28 cellular contexts compared by ENCODE assay signal in the genomic region with DNA sequence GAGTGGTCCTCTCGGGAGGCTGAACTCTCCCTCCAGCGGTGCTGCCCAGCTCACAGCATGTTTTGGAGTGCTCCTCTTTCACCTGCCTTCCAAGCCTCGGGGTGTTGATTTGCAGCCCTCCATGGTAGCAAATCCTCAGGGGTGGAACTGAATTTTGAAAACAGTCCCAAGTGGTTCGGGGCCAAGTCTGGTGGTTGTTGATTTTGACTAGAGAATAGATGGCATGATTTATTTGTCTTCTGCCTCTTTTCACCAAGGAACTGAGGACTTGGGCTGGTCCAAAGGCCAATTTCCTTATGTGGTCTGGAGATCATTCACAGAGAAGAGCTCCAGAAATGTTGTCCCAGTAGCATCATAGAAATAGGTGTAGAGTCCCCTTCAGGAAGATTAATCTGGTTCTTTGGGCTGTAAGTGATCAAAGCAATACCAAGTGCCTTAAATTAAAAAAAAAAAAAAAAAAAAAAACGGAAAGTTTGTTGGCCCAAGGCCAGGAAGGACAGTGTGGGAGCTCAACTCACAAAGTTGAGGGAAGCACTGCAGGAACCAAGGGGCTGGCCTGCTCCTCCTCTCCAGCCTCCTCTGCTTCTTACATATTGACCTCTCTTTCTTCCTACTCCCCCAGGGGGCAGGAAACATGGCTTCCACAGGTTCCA. TPM values are rescaled to one million over a fixed set of nuclear protein-coding genes. Genes with fewer than 3 reads are reported as not detected.
DNase-seq lines count a peak whose midpoint lies in the region; ATAC-seq, FAIRE-seq and TF ChIP-seq lines count a peak whose summit lies in the region.
"Had no signal": no experiment of that assay in that cellular context is flagged by ENCODE, and none has a peak within 500 bp of the region (broad histone marks: within the 10 kb centered on the region; RNA-seq: fewer than 3 reads in every experiment).

No MANE protein-coding gene starts in this region.

- POLR2A ChIA-PET in K562 (lab: Yijun Ruan, JAX): interaction anchor here (0.6 to 1.1 kb wide), 2 partner anchors 9 to 65 kb away, joined by 3 read pairs; no protein-coding TSS in a partner anchor

- peak overlapping the region; percentile 81 to 94 (median 90) for H3K27ac Mint-ChIP-seq in nephron
- H3K27ac Mint-ChIP-seq: activated CD4-positive, alpha-beta memory T cell treated with anti-CD3 and anti-CD28 coated beads, Interleukin-2, amount 10 ng/mL, durations not matched to agents 7 days and 5 days; activated naive CD4-positive, alpha-beta T cell treated with anti-CD3 and anti-CD28 coated beads for 36 hours had no signal

- H3K9me1 ChIP-seq in K562 (ENCODE audit: control insufficient read depth, insufficient read depth, low read length): no peaks in the 10 kb centered on the region

- no peak overlapping the region for H3K9ac ChIP-seq in K562 (ENCODE audit: insufficient read depth in 1 of 2, low read depth in 2 of 2, low read length in 2 of 2)

- no peak overlapping the region for H3K4me2 ChIP-seq in K562 (ENCODE audit: insufficient read depth, low read length)

- DNase-seq in D341Med (ENCODE audit: low spot score): peak; percentile 3
- peak in 2 of 4 experiments; percentile 33 to 37 for DNase-seq in K562 (ENCODE audit: extremely low read depth in 1 of 4, low spot score in 3 of 4)
- DNase-seq in stomach: no peak
- no peak for DNase-seq in nucleus accumbens (lab: John Stamatoyannopoulos, UW)
- DNase-seq in left lung: no peak
- DNase-seq: activated CD4-positive, alpha-beta memory T cell treated with anti-CD3 and anti-CD28 coated beads, Interleukin-2, amount 10 ng/mL, durations not matched to agents 7 days and 5 days; activated CD8-positive, alpha-beta memory T cell treated with anti-CD3 and anti-CD28 coated beads, Interleukin-2, amount 50 U/mL, for 4 hours; activated naive CD4-positive, alpha-beta T cell treated with anti-CD3 and anti-CD28 coated beads for 36 hours; BE2C; foreskin keratinocyte; mammary epithelial cell; MV-4-11; NCI-H1436 treated with DMSO at 0.1 percent for 48 hours; NCI-H2081 treated with DMSO at 0.1 percent for 48 hours; NCI-H345; NCI-H69; SHP77; stimulated activated naive CD4-positive, alpha-beta T cell; T-helper 2 cell had no signal

- peak overlapping the region in 1 of 3 experiments; percentile 45 for H3K4me3 Mint-ChIP-seq in nephron
- H3K4me3 Mint-ChIP-seq: activated CD4-positive, alpha-beta memory T cell treated with anti-CD3 and anti-CD28 coated beads, Interleukin-2, amount 10 ng/mL, durations not matched to agents 7 days and 5 days; activated naive CD4-positive, alpha-beta T cell treated with anti-CD3 and anti-CD28 coated beads for 36 hours had no signal

- peaks cover 4% of the 10 kb centered on the region for H3K9me3 ChIP-seq in K562 (replicated peaks; ENCODE audit: control insufficient read depth, insufficient read depth, low read depth, low read length)
- peaks cover 0 to 9% (median 4%) of the 10 kb centered on the region in 4 donors for H3K9me3 ChIP-seq in stomach
- no peaks in the 10 kb centered on the region for H3K9me3 ChIP-seq in left lung
- H3K9me3 ChIP-seq: neutrophil had no signal

- H3K27ac ChIP-seq in K562 (ENCODE audit: extremely low read depth, low read depth, low read length) (no peak overlapping the region), stomach (peak overlapping the region in 4 of 5 donors; percentile 53 to 91 (median 83)), left lung (no peak overlapping the region)
- H3K27ac ChIP-seq: foreskin keratinocyte, neutrophil, skin epidermis had no signal

- TF ChIP-seq CTCF in K562 (IDR thresholded peaks at IDR 0.05 in 2 of 3, conservative IDR thresholded peaks at IDR 0.05 in 1 of 3; ENCODE audit: insufficient read depth in 2 of 3, low read depth in 1 of 3, low read length in 3 of 3) (no peak), nephron (IDR thresholded peaks at IDR 0.05; ENCODE audit: unreplicated experiment in 3 of 3) (no peak), stomach (IDR thresholded peaks at IDR 0.05) (no peak), left lung (IDR thresholded peaks at IDR 0.05) (no peak)

- TF ChIP-seq POLR2A in K562 (conservative IDR thresholded peaks at IDR 0.05) (no peak), stomach (IDR thresholded peaks at IDR 0.05) (no peak)

- H3K36me3 ChIP-seq in K562 (ENCODE audit: control insufficient read depth, insufficient read depth, low read length): no peaks in the 10 kb centered on the region
- peaks cover 0 to 9% (median 2%) of the 10 kb centered on the region in 4 donors for H3K36me3 ChIP-seq in stomach
- no peaks in the 10 kb centered on the region for H3K36me3 ChIP-seq in left lung
- H3K36me3 ChIP-seq: BE2C, neutrophil had no signal

- no peaks in the 10 kb centered on the region for H3K27me3 Mint-ChIP-seq in nephron (ENCODE audit: low read depth)

- intact Hi-C loops in K562 (cut with micrococcal nuclease) (no loop called here), stomach (cut with DNase I; ENCODE audit: low total_unique reads) (no loop called here), left lung (cut with DNase I) (no loop called here)

- H3K4me1 ChIP-seq in K562 (replicated peaks in 1 of 2; ENCODE audit: control insufficient read depth in 2 of 2, insufficient read depth in 2 of 2, low read length in 2 of 2) (peaks cover 16 to 36% of the 10 kb centered on the region in 2 experiments), stomach (peaks cover 8 to 20% (median 14%) of the 10 kb centered on the region in 4 donors), left lung (peaks cover 0 to 14% of the 10 kb centered on the region in 2 donors)
- H3K4me1 ChIP-seq: BE2C, foreskin keratinocyte had no signal

- WGBS in K562 (ENCODE audit: insufficient coverage, low coverage, missing lambda C conversion rate): 34% methylated on average over 4 of the region's 5 CpGs
- 45 to 64% (median 58%) methylated on average over 4 to 5 of the region's 5 CpGs for WGBS in stomach, 5 donors

- H4K20me1 ChIP-seq in K562 (replicated peaks; ENCODE audit: control insufficient read depth, insufficient read depth, low read length): no peaks in the 10 kb centered on the region

- in situ Hi-C loops in K562 (cut with MboI): no loop called here

- CTCF ChIA-PET in K562 (lab: Yijun Ruan, JAX; ENCODE audit: low intra/inter-chr PET ratio): interaction anchor here (0.7 kb wide), 1 partner anchor 117 kb away, joined by 3 read pairs; no protein-coding TSS in a partner anchor

- no peaks in the 10 kb centered on the region for H3K79me2 ChIP-seq in K562 (ENCODE audit: control insufficient read depth, insufficient read depth, low read length)

- H2AFZ ChIP-seq in K562 (ENCODE audit: low read depth, low read length): peak overlapping the region; percentile 62

- FAIRE-seq in K562 (lab: Jason Lieb, UNC): no peak
- FAIRE-seq: GM18507 had no signal

- no peak for TF ChIP-seq RAD21 in K562 (CRISPR knock-in tag; conservative IDR thresholded peaks at IDR 0.05 in 1 of 2, IDR thresholded peaks at IDR 0.05 in 1 of 2)

- ATAC-seq in K562 (no peak), HG02973 (IDR thresholded peaks at IDR 0.05; ENCODE audit: unreplicated experiment) (no peak), left lung (no peak)
- ATAC-seq: activated CD4-positive, CD25-positive, alpha-beta regulatory T cell treated with anti-CD3 and anti-CD28 coated beads, Interleukin-2, amount 50 U/mL, for 24 hours; esophagus mucosa; foreskin keratinocyte had no signal

- no peak overlapping the region for H3K4me3 ChIP-seq in K562
- H3K4me3 ChIP-seq in stomach: no peak overlapping the region
- H3K4me3 ChIP-seq in left lung: no peak overlapping the region
- H3K4me3 ChIP-seq: skin epidermis had no signal

- no peak for TF ChIP-seq EP300 in K562 (IDR thresholded peaks at IDR 0.05; ENCODE audit: low read length)
- TF ChIP-seq EP300 in stomach (IDR thresholded peaks at IDR 0.05): no peak

- H3K27me3 ChIP-seq in K562 (ENCODE audit: control insufficient read depth in 2 of 2, insufficient read depth in 2 of 2, low read length in 2 of 2) (no peaks in the 10 kb centered on the region), stomach (peaks cover 0 to 57% (median 36%) of the 10 kb centered on the region in 3 donors), left lung (peaks cover 14 to 80% of the 10 kb centered on the region in 2 donors)
- H3K27me3 ChIP-seq: BE2C had no signal

- H3K9me3 Mint-ChIP-seq in nephron: peaks cover 6% of the 10 kb centered on the region

- H3K36me3 Mint-ChIP-seq in nephron (ENCODE audit: low read depth): no peaks in the 10 kb centered on the region

- peaks cover 46% of the 10 kb centered on the region for H3K4me1 Mint-ChIP-seq in nephron

- BruUV-seq in K562 (replicated peaks; lab: Mats Ljungman, UMichigan): no TSS peak

RNA-seq across cellular contexts. Expression of gene DES, which starts 2.5 kb away (rescaled TPM):
- 4.9 and 11.0 TPM in 2 replicates for total RNA-seq in K562 (2011; cell fraction: chromatin; rRNA removed; ENCODE audit: low replicate concordance)
- 5.9 and 8.8 TPM in 2 replicates for total RNA-seq in K562 (2011; cell fraction: nucleolus; rRNA removed)
- 5.4 and 9.5 TPM in 2 replicates for total RNA-seq in K562 (2011; cell fraction: nucleoplasm; rRNA removed)
- total RNA-seq in K562 (2014; rRNA removed) (25.8 and 27.8 TPM in 2 replicates), K562 (2014; rRNA removed; fragmentation: Illumina TruSeq; extraction: Trizol) (12.0 and 18.2 TPM in 2 replicates), K562 (2015; rRNA removed; fragmentation: Illumina TruSeq; extraction: Trizol) (28.3 and 29.1 TPM in 2 replicates), K562 (2021) (17.4 and 21.9 TPM in 2 replicates), stomach (1,000 to 10,000 TPM; 1,078 to 5,539 (median 2,913) TPM), left lung (100 to 1,000 TPM in 1 of 2 donors, 10 to 100 TPM in 1; 32.0 to 101 TPM)
- polyA plus RNA-seq in K562 (2011; rRNA removed) (17.0 and 58.9 TPM in 2 replicates), K562 (2014; fragmentation: Illumina TruSeq; extraction: Trizol) (32.7 and 35.3 TPM in 2 replicates), K562 (2014; fragmentation: Nextera tagmentation; extraction: Ambion mirVana) (1 to 10 TPM; 2.5 to 4.0 TPM), K562 (2014; rRNA removed) (21.2 and 25.1 TPM in 2 replicates), stomach (100 to 1,000 TPM; 122 to 803 (median 204) TPM)
- polyA plus RNA-seq in K562 (2011; cell fraction: cytosol; rRNA removed): 13.4 and 60.3 TPM in 2 replicates
- polyA plus RNA-seq in K562 (2011; cell fraction: nucleus; rRNA removed): 5.3 and 28.7 TPM in 2 replicates
- 21.4 and 54.5 TPM in 2 replicates for polyA plus RNA-seq in K562 (2012)
- polyA minus RNA-seq in K562 (2011; rRNA and poly(A)+ RNA removed): 8.9 and 64.7 TPM in 2 replicates
- polyA minus RNA-seq in K562 (2011; cell fraction: cytosol; rRNA and poly(A)+ RNA removed): 5.5 and 26.3 TPM in 2 replicates
- polyA minus RNA-seq in K562 (2011; cell fraction: nucleus; rRNA and poly(A)+ RNA removed): 3.0 and 5.9 TPM in 2 replicates
- total RNA-seq: activated CD4-positive, alpha-beta memory T cell treated with anti-CD3 and anti-CD28 coated beads, Interleukin-2, amount 10 ng/mL, durations not matched to agents 7 days and 5 days; activated naive CD4-positive, alpha-beta T cell treated with anti-CD3 and anti-CD28 coated beads for 36 hours; dermis microvascular lymphatic vessel endothelial cell; foreskin keratinocyte; pulmonary artery endothelial cell had no signal

RNA-seq across cellular contexts. Expression of gene SPEG, which starts 18.9 kb away (rescaled TPM):
- total RNA-seq in K562 (2011; cell fraction: chromatin; rRNA removed; ENCODE audit: low replicate concordance): 12.1 and 39.1 TPM in 2 replicates
- total RNA-seq in K562 (2011; cell fraction: nucleolus; rRNA removed): 23.0 and 26.8 TPM in 2 replicates
- total RNA-seq in K562 (2011; cell fraction: nucleoplasm; rRNA removed): 15.2 and 19.2 TPM in 2 replicates
- 3.9 and 6.0 TPM in 2 replicates for total RNA-seq in K562 (2014; rRNA removed)
- 1.3 and 1.5 TPM in 2 replicates for total RNA-seq in K562 (2014; rRNA removed; fragmentation: Illumina TruSeq; extraction: Trizol)
- 3.0 and 3.7 TPM in 2 replicates for total RNA-seq in K562 (2015; rRNA removed; fragmentation: Illumina TruSeq; extraction: Trizol)
- total RNA-seq in K562 (2021): 6.0 and 8.7 TPM in 2 replicates
- polyA plus RNA-seq in K562 (2011; rRNA removed): 6.3 and 6.5 TPM in 2 replicates
- 4.6 and 12.1 TPM in 2 replicates for polyA plus RNA-seq in K562 (2011; cell fraction: cytosol; rRNA removed)
- polyA plus RNA-seq in K562 (2011; cell fraction: nucleus; rRNA removed): 24.5 and 70.3 TPM in 2 replicates
- 9.4 and 12.8 TPM in 2 replicates for polyA plus RNA-seq in K562 (2012)
- 2.4 and 5.5 TPM in 2 replicates for polyA plus RNA-seq in K562 (2014; fragmentation: Illumina TruSeq; extraction: Trizol)
- 1 to 10 TPM in 1 of 2 experiments, under 1 TPM in 1; 0.49 to 1.3 TPM for polyA plus RNA-seq in K562 (2014; fragmentation: Nextera tagmentation; extraction: Ambion mirVana)
- polyA plus RNA-seq in K562 (2014; rRNA removed): 6.5 and 7.9 TPM in 2 replicates
- polyA minus RNA-seq in K562 (2011; rRNA and poly(A)+ RNA removed): 1.5 and 2.0 TPM in 2 replicates
- 3.1 and 4.2 TPM in 2 replicates for polyA minus RNA-seq in K562 (2011; cell fraction: cytosol; rRNA and poly(A)+ RNA removed)
- polyA minus RNA-seq in K562 (2011; cell fraction: nucleus; rRNA and poly(A)+ RNA removed): 11.8 and 14.0 TPM in 2 replicates
- total RNA-seq in stomach: 100 to 1,000 TPM in 1 of 5 donors, 10 to 100 TPM in 3, 1 to 10 TPM in 1; 7.4 to 106 (median 30.4) TPM
- polyA plus RNA-seq in stomach: 10 to 100 TPM in 1 of 3 donors, 1 to 10 TPM in 2; 9.8 to 65.1 (median 9.9) TPM
- total RNA-seq in left lung: 10 to 100 TPM in 1 of 2 donors, 1 to 10 TPM in 1; 7.3 to 11.7 TPM

RNA-seq across cellular contexts. Expression of gene DNPEP, which starts 28.0 kb away (rescaled TPM):
- 68.2 and 175 TPM in 2 replicates for total RNA-seq in K562 (2011; cell fraction: chromatin; rRNA removed; ENCODE audit: low replicate concordance)
- 98.4 and 99.9 TPM in 2 replicates for total RNA-seq in K562 (2011; cell fraction: nucleolus; rRNA removed)
- 71.9 and 73.9 TPM in 2 replicates for total RNA-seq in K562 (2011; cell fraction: nucleoplasm; rRNA removed)
- 37.5 and 62.2 TPM in 2 replicates for total RNA-seq in K562 (2014; rRNA removed)
- total RNA-seq in K562 (2014; rRNA removed; fragmentation: Illumina TruSeq; extraction: Trizol): 28.3 and 38.1 TPM in 2 replicates
- 44.0 and 45.5 TPM in 2 replicates for total RNA-seq in K562 (2015; rRNA removed; fragmentation: Illumina TruSeq; extraction: Trizol)
- 71.4 and 74.8 TPM in 2 replicates for total RNA-seq in K562 (2021)
- polyA plus RNA-seq in K562 (2011; rRNA removed): 52.5 and 66.6 TPM in 2 replicates
- 71.9 and 131 TPM in 2 replicates for polyA plus RNA-seq in K562 (2011; cell fraction: cytosol; rRNA removed)
- 108 and 164 TPM in 2 replicates for polyA plus RNA-seq in K562 (2011; cell fraction: nucleus; rRNA removed)
- 78.1 and 85.3 TPM in 2 replicates for polyA plus RNA-seq in K562 (2012)
- 45.2 and 68.1 TPM in 2 replicates for polyA plus RNA-seq in K562 (2014; fragmentation: Illumina TruSeq; extraction: Trizol)
- 10 to 100 TPM; 34.6 to 53.2 TPM for polyA plus RNA-seq in K562 (2014; fragmentation: Nextera tagmentation; extraction: Ambion mirVana)
- polyA plus RNA-seq in K562 (2014; rRNA removed): 61.3 and 70.4 TPM in 2 replicates
- polyA minus RNA-seq in K562 (2011; rRNA and poly(A)+ RNA removed): 24.7 and 36.5 TPM in 2 replicates
- polyA minus RNA-seq in K562 (2011; cell fraction: cytosol; rRNA and poly(A)+ RNA removed): 31.6 and 35.3 TPM in 2 replicates
- 27.1 and 36.2 TPM in 2 replicates for polyA minus RNA-seq in K562 (2011; cell fraction: nucleus; rRNA and poly(A)+ RNA removed)
- total RNA-seq in stomach: 100 to 1,000 TPM in 1 of 5 donors, 10 to 100 TPM in 4; 32.7 to 147 (median 46.4) TPM
- 100 to 1,000 TPM in 2 of 3 donors, 10 to 100 TPM in 1; 69.2 to 114 (median 105) TPM for polyA plus RNA-seq in stomach
- total RNA-seq in left lung: 10 to 100 TPM; 41.6 to 62.9 TPM

Comparison
In these comparisons a context has a peak if more than half of its experiments do, and no peak if none do; other contexts are left out.
1. H3K27ac ChIP-seq: peak in stomach (4 of 5); none in K562 (single experiment) and left lung (0 of 2).
2. RNA of gene DES, which starts 2.5 kb away (total RNA-seq): 1,078 to 5,539 TPM in stomach; 32.0 to 101 TPM in left lung and 4.9 to 29.1 TPM in K562; every median in the first group is over 10 times any median in the second.